19 cellular contexts compared by ENCODE assay signal in the genomic region with DNA sequence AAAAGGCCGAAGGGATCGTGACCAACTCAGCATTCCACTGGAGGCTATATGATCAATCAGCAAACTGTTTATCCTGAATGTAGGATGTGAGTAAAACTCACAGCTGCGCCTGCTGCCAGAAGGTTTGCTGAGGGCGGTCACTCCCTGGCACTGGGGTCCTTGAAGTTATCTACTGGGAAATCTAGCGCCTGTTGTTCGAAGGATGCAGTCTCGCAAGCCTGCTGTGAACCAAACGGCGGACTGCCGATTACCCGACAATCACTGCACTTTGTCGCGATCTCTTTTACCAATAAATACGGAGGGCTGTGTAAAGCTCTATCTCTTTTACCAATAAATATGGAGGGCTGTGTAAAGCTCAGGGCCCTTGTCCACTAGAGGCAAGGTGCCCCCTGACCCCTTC. TPM values are rescaled to one million over a fixed set of nuclear protein-coding genes. Genes with fewer than 3 reads are reported as not detected.
A peak's percentile ranks its signal among the peaks of the same experiment; 100 is the strongest.
DNase-seq lines count a peak whose midpoint lies in the region; ATAC-seq, FAIRE-seq and TF ChIP-seq lines count a peak whose summit lies in the region.
"Had no signal": no experiment of that assay in that cellular context is flagged by ENCODE, and none has a peak within 500 bp of the region (broad histone marks: within the 10 kb centered on the region; RNA-seq: fewer than 3 reads in every experiment).

No MANE protein-coding gene starts in this region.

- H3K4me3 ChIP-seq in right lobe of liver (no peak overlapping the region), HepG2 (replicated peaks in 1 of 3; ENCODE audit: insufficient read depth in 1 of 3, low read depth in 2 of 3, low read length in 3 of 3) (no peak overlapping the region), upper lobe of right lung (no peak overlapping the region), osteoblast (ENCODE audit: insufficient read depth, low read length) (no peak overlapping the region)
- H3K4me3 ChIP-seq: HAP-1 had no signal

- no peak overlapping the region for H3K9ac ChIP-seq in HepG2 (ENCODE audit: insufficient read depth, low read depth, low read length)

- in situ Hi-C loops in HepG2 (cut with HindIII; ENCODE audit: extremely low pct_ligation_motif_present, low pct_unique_long_range_greater_than_20kb): no loop called here

- BruUV-seq in HepG2 (replicated peaks; lab: Mats Ljungman, UMichigan): no TSS peak

- H3K36me3 ChIP-seq in right lobe of liver (peaks cover 0 to 15% (median 6%) of the 10 kb centered on the region in 4 donors), HepG2 (replicated peaks in 1 of 2; ENCODE audit: control insufficient read depth in 1 of 2, insufficient read depth in 2 of 2, low read length in 2 of 2) (peaks cover 8 to 19% of the 10 kb centered on the region in 2 experiments; a peak in 4 of 5 replicates), upper lobe of right lung (peaks cover 10% of the 10 kb centered on the region), osteoblast (ENCODE audit: insufficient read depth, low read length) (peaks cover 36% of the 10 kb centered on the region)

- 91% methylated on average over 10 of the region's 14 CpGs for WGBS in right lobe of liver (ENCODE audit: insufficient coverage, low coverage, low lambda C conversion rate, missing lambda C conversion rate)
- WGBS in HepG2 (ENCODE audit: low lambda C conversion rate): 94% methylated on average over 14 of the region's 14 CpGs

- H3K4me1 ChIP-seq in right lobe of liver (no peaks in the 10 kb centered on the region), HepG2 (ENCODE audit: insufficient read depth, low read length) (no peaks in the 10 kb centered on the region), upper lobe of right lung (no peaks in the 10 kb centered on the region), osteoblast (ENCODE audit: insufficient read depth, low read length) (no peaks in the 10 kb centered on the region)
- H3K4me1 ChIP-seq: Caco-2, HAP-1 had no signal

- H3K27ac ChIP-seq in right lobe of liver: no peak overlapping the region
- H3K27ac ChIP-seq in HepG2 (ENCODE audit: extremely low read length, insufficient read depth, low read length): no peak overlapping the region
- H3K27ac ChIP-seq in upper lobe of right lung: no peak overlapping the region
- H3K27ac ChIP-seq in osteoblast (ENCODE audit: low read depth, low read length): no peak overlapping the region
- H3K27ac ChIP-seq: C4-2B had no signal

- no peak overlapping the region for H3K4me2 ChIP-seq in HepG2 (ENCODE audit: low read depth, low read length)
- no peak overlapping the region for H3K4me2 ChIP-seq in osteoblast (ENCODE audit: insufficient read depth, low read length)

- H3K9me3 ChIP-seq in right lobe of liver (no peaks in the 10 kb centered on the region), HepG2 (ENCODE audit: low read length) (no peaks in the 10 kb centered on the region), upper lobe of right lung (no peaks in the 10 kb centered on the region), osteoblast (ENCODE audit: low read depth, low read length) (no peaks in the 10 kb centered on the region)
- H3K9me3 ChIP-seq: Caco-2 had no signal

- TF ChIP-seq RAD21 in HepG2 (CRISPR knock-in tag; IDR thresholded peaks at IDR 0.05): no peak

- H3K27me3 ChIP-seq in right lobe of liver (no peaks in the 10 kb centered on the region), HepG2 (ENCODE audit: control insufficient read depth in 1 of 2, insufficient read depth in 2 of 2, low read length in 2 of 2) (no peaks in the 10 kb centered on the region), upper lobe of right lung (no peaks in the 10 kb centered on the region), osteoblast (ENCODE audit: insufficient read depth, low read length) (no peaks in the 10 kb centered on the region)

- H3K79me2 ChIP-seq in HepG2 (ENCODE audit: insufficient read depth, low read length) (no peaks in the 10 kb centered on the region), osteoblast (ENCODE audit: insufficient read depth, low read length) (no peaks in the 10 kb centered on the region)

- no peak for TF ChIP-seq EP300 in HepG2 (IDR thresholded peaks at IDR 0.05; ENCODE audit: low read depth in 2 of 2, low read length in 2 of 2)
- TF ChIP-seq EP300 in HepG2 (CRISPR knock-in tag; IDR thresholded peaks at IDR 0.05; ENCODE audit: borderline replicate concordance): no peak

- ATAC-seq in right lobe of liver (no peak), HepG2 (no peak), upper lobe of right lung (no peak), SK-N-SH treated with all-trans-retinoic acid at 6 μM for 48 hours (no peak)
- ATAC-seq: CD8-positive, alpha-beta T cell had no signal

- intact Hi-C loops in right lobe of liver (cut with DNase I) (no loop called here), HepG2 (cut with micrococcal nuclease; ENCODE audit: unreplicated experiment) (no loop called here), posterior vena cava (cut with DNase I) (no loop called here), upper lobe of right lung (cut with DNase I) (no loop called here)

- no peak for TF ChIP-seq CTCF in right lobe of liver (IDR thresholded peaks at IDR 0.05)
- no peak for TF ChIP-seq CTCF in HepG2 (CRISPR knock-in tag; IDR thresholded peaks at IDR 0.05)
- no peak for TF ChIP-seq CTCF in upper lobe of right lung (IDR thresholded peaks at IDR 0.05)
- no peak for TF ChIP-seq CTCF in osteoblast (IDR thresholded peaks at IDR 0.05; ENCODE audit: extremely low read depth, low read depth, low read length)

- no peak overlapping the region for H2AFZ ChIP-seq in HepG2 (ENCODE audit: low read length)
- H2AFZ ChIP-seq in osteoblast (ENCODE audit: low read length): no peak overlapping the region

- CTCF ChIA-PET in HepG2 (lab: Yijun Ruan, JAX; ENCODE audit: low intra/inter-chr PET ratio, low total read pairs): no interaction called here

- POLR2A ChIA-PET in HepG2 (lab: Yijun Ruan, JAX): no interaction called here

- FAIRE-seq in HepG2 (lab: Jason Lieb, UNC): no peak
- FAIRE-seq: G401.6, GM12892, H54 had no signal

- H4K20me1 ChIP-seq in HepG2 (ENCODE audit: insufficient read depth, low read length) (no peaks in the 10 kb centered on the region), osteoblast (ENCODE audit: insufficient read depth, low read length) (no peaks in the 10 kb centered on the region)

- TF ChIP-seq POLR2A in right lobe of liver (IDR thresholded peaks at IDR 0.05): no peak
- no peak for TF ChIP-seq POLR2A in HepG2 (IDR thresholded peaks at IDR 0.05; ENCODE audit: insufficient read depth in 1 of 2, low read depth in 2 of 2, low read length in 2 of 2)

- DNase-seq in right lobe of liver: peak in 2 of 3 donors; percentile 9 to 19
- DNase-seq in HepG2 (ENCODE audit: low spot score): no peak
- peak; percentile 17 for DNase-seq in SK-N-DZ (ENCODE audit: low spot score)
- DNase-seq in posterior vena cava (ENCODE audit: low spot score): peak; percentile 58
- DNase-seq in upper lobe of right lung: peak; percentile 23
- DNase-seq in osteoblast (ENCODE audit: insufficient read length, low spot score, missing footprints): no peak
- DNase-seq in NCI-H2107 (lab: John Stamatoyannopoulos, UW): no peak
- DNase-seq: Caco-2; CD4-positive, CD25-positive, alpha-beta regulatory T cell; CD8-positive, alpha-beta T cell; DMS153; DND-41; GOT3 had no signal

RNA-seq across cellular contexts. Expression of gene DDX51, which starts 12.9 kb away (rescaled TPM):
- total RNA-seq in right lobe of liver (1 to 10 TPM; 4.2 to 9.0 (median 5.2) TPM), HepG2 (2016; rRNA removed; fragmentation: Illumina TruSeq; extraction: Trizol) (3.5 and 10.1 TPM in 2 replicates), posterior vena cava (10 to 100 TPM in 1 of 2 donors, 1 to 10 TPM in 1; 9.7 to 10.2 TPM), upper lobe of right lung (16.2 TPM), osteoblast (6.2 and 7.4 TPM in 2 replicates)
- total RNA-seq in HepG2 (2016; cell fraction: cytosol; rRNA removed; fragmentation: Illumina TruSeq; extraction: Trizol; ENCODE audit: low read depth): 3.5 and 3.6 TPM in 2 replicates
- 2.7 and 9.3 TPM in 2 replicates for total RNA-seq in HepG2 (2016; cell fraction: insoluble cytoplasmic fraction; rRNA removed; fragmentation: Illumina TruSeq; extraction: Trizol)
- 2.5 and 3.2 TPM in 2 replicates for total RNA-seq in HepG2 (2016; cell fraction: membrane; rRNA removed; fragmentation: Illumina TruSeq; extraction: Trizol)
- total RNA-seq in HepG2 (2016; cell fraction: nucleus; rRNA removed; fragmentation: Illumina TruSeq; extraction: Trizol): 9.6 and 14.3 TPM in 2 replicates
- polyA plus RNA-seq in HepG2 (2011; rRNA removed): 10.1 and 11.6 TPM in 2 replicates
- 3.4 and 4.5 TPM in 2 replicates for polyA plus RNA-seq in HepG2 (2011; cell fraction: cytosol; rRNA removed)
- 66.0 and 70.7 TPM in 2 replicates for polyA plus RNA-seq in HepG2 (2011; cell fraction: nucleus; rRNA removed)
- polyA plus RNA-seq in HepG2 (2012): 9.1 and 11.4 TPM in 2 replicates
- 0.85 and 1.1 TPM in 2 replicates for polyA plus RNA-seq in HepG2 (2016; cell fraction: cytosol; fragmentation: Illumina TruSeq; extraction: Trizol; ENCODE audit: low read depth)
- polyA plus RNA-seq in HepG2 (2016; cell fraction: insoluble cytoplasmic fraction; fragmentation: Illumina TruSeq; extraction: Trizol; ENCODE audit: low read depth): 4.4 and 5.8 TPM in 2 replicates
- 1.2 and 2.1 TPM in 2 replicates for polyA plus RNA-seq in HepG2 (2016; cell fraction: membrane; fragmentation: Illumina TruSeq; extraction: Trizol; ENCODE audit: low read depth)
- 41.8 and 50.5 TPM in 2 replicates for polyA plus RNA-seq in HepG2 (2016; cell fraction: nucleus; fragmentation: Illumina TruSeq; extraction: Trizol; ENCODE audit: insufficient read depth, low read depth)
- polyA minus RNA-seq in HepG2 (2011; rRNA and poly(A)+ RNA removed; ENCODE audit: low replicate concordance): 10.7 and 19.6 TPM in 2 replicates
- polyA minus RNA-seq in HepG2 (2011; cell fraction: cytosol; rRNA and poly(A)+ RNA removed): 3.3 and 4.1 TPM in 2 replicates
- 14.7 and 15.7 TPM in 2 replicates for polyA minus RNA-seq in HepG2 (2011; cell fraction: nucleus; rRNA and poly(A)+ RNA removed)
- 14.0 and 20.7 TPM in 2 replicates for polyA plus RNA-seq in SK-N-DZ (2014; cell fraction: cytosol; rRNA removed)
- polyA plus RNA-seq in SK-N-DZ (2014; cell fraction: nucleus; rRNA removed): 63.8 and 68.3 TPM in 2 replicates

RNA-seq across cellular contexts. Expression of gene NOC4L, which starts 13.0 kb away (rescaled TPM):
- total RNA-seq in right lobe of liver: 1 to 10 TPM; 7.4 to 9.7 (median 8.3) TPM
- 12.1 and 14.6 TPM in 2 replicates for total RNA-seq in HepG2 (2016; rRNA removed; fragmentation: Illumina TruSeq; extraction: Trizol)
- total RNA-seq in HepG2 (2016; cell fraction: cytosol; rRNA removed; fragmentation: Illumina TruSeq; extraction: Trizol; ENCODE audit: low read depth): 7.5 and 7.6 TPM in 2 replicates
- total RNA-seq in HepG2 (2016; cell fraction: insoluble cytoplasmic fraction; rRNA removed; fragmentation: Illumina TruSeq; extraction: Trizol): 9.2 and 14.5 TPM in 2 replicates
- total RNA-seq in HepG2 (2016; cell fraction: membrane; rRNA removed; fragmentation: Illumina TruSeq; extraction: Trizol): 8.8 and 9.0 TPM in 2 replicates
- total RNA-seq in HepG2 (2016; cell fraction: nucleus; rRNA removed; fragmentation: Illumina TruSeq; extraction: Trizol): 9.0 and 10.7 TPM in 2 replicates
- polyA plus RNA-seq in HepG2 (2011; rRNA removed): 4.3 and 4.6 TPM in 2 replicates
- polyA plus RNA-seq in HepG2 (2011; cell fraction: cytosol; rRNA removed): 2.7 and 4.4 TPM in 2 replicates
- 14.6 and 21.3 TPM in 2 replicates for polyA plus RNA-seq in HepG2 (2011; cell fraction: nucleus; rRNA removed)
- polyA plus RNA-seq in HepG2 (2012): 7.9 and 11.5 TPM in 2 replicates
- 11.7 and 12.8 TPM in 2 replicates for polyA plus RNA-seq in HepG2 (2016; cell fraction: cytosol; fragmentation: Illumina TruSeq; extraction: Trizol; ENCODE audit: low read depth)
- 14.6 and 19.7 TPM in 2 replicates for polyA plus RNA-seq in HepG2 (2016; cell fraction: insoluble cytoplasmic fraction; fragmentation: Illumina TruSeq; extraction: Trizol; ENCODE audit: low read depth)
- polyA plus RNA-seq in HepG2 (2016; cell fraction: membrane; fragmentation: Illumina TruSeq; extraction: Trizol; ENCODE audit: low read depth): 9.3 and 11.4 TPM in 2 replicates
- polyA plus RNA-seq in HepG2 (2016; cell fraction: nucleus; fragmentation: Illumina TruSeq; extraction: Trizol; ENCODE audit: insufficient read depth, low read depth): 25.5 and 25.9 TPM in 2 replicates
- polyA minus RNA-seq in HepG2 (2011; rRNA and poly(A)+ RNA removed; ENCODE audit: low replicate concordance): 5.3 and 10.2 TPM in 2 replicates
- polyA minus RNA-seq in HepG2 (2011; cell fraction: cytosol; rRNA and poly(A)+ RNA removed): 4.2 and 4.3 TPM in 2 replicates
- polyA minus RNA-seq in HepG2 (2011; cell fraction: nucleus; rRNA and poly(A)+ RNA removed): 2.7 and 3.7 TPM in 2 replicates
- polyA plus RNA-seq in SK-N-DZ (2014; cell fraction: cytosol; rRNA removed): 34.5 and 37.0 TPM in 2 replicates
- polyA plus RNA-seq in SK-N-DZ (2014; cell fraction: nucleus; rRNA removed): 39.2 and 48.4 TPM in 2 replicates
- 10 to 100 TPM; 11.2 to 13.6 TPM for total RNA-seq in posterior vena cava
- 16.5 TPM for total RNA-seq in upper lobe of right lung
- total RNA-seq in osteoblast: 7.7 and 11.2 TPM in 2 replicates

Comparison
In these comparisons a context has a peak if more than half of its experiments do, and no peak if none do; other contexts are left out.
1. DNase-seq: peak in right lobe of liver (2 of 3), SK-N-DZ (single experiment), posterior vena cava (single experiment) and upper lobe of right lung (single experiment); none in HepG2 (single experiment), osteoblast (single experiment) and NCI-H2107 (single experiment).